In genomic region chr17:22233382-22233781, GRCh38 we compare ENCODE assay signal across 33 cellular contexts.
"Had no signal": no experiment of that assay in that cellular context is flagged by ENCODE, and none has a peak within 500 bp of the region (broad histone marks: within the 10 kb centered on the region; RNA-seq: fewer than 3 reads in every experiment).

No MANE protein-coding gene starts in this region.

- DNase-seq: activated B cell treated with CpG ODN at 0.5 μM for 24 hours; activated CD4-positive, alpha-beta T cell treated with anti-CD3 and anti-CD28 coated beads for 48 hours; activated CD4-positive, alpha-beta T cell treated with anti-CD3 and anti-CD28 coated beads, Interleukin-2, amount 50 U/mL, for 1 hour; activated CD4-positive, alpha-beta T cell treated with anti-CD3 and anti-CD28 coated beads, Interleukin-2, amount 50 U/mL, for 48 hours; activated CD8-positive, alpha-beta memory T cell treated with anti-CD3 and anti-CD28 coated beads for 24 hours; activated CD8-positive, alpha-beta T cell treated with anti-CD3 and anti-CD28 coated beads for 36 hours; activated effector memory CD4-positive, alpha-beta T cell treated with Interleukin-2 at 50 U/mL for 16 hours; activated gamma-delta T cell treated with Interleukin-2 at 50 U/mL for 16 hours; activated naive CD4-positive, alpha-beta T cell treated with anti-CD3 and anti-CD28 coated beads, Interleukin-2, amount 50 U/mL, for 16 hours; activated naive CD4-positive, alpha-beta T cell treated with Interleukin-2 at 50 U/mL for 16 hours; activated T-cell treated with anti-CD3 and anti-CD28 coated beads, Interleukin-2, amount 50 U/mL, for 4 hours; amniotic stem cell; anterior cingulate cortex; brain microvascular endothelial cell; cortex of kidney; dermis blood vessel endothelial cell; effector CD4-positive, alpha-beta T cell; effector memory CD8-positive, alpha-beta T cell; esophagus squamous epithelium; foreskin melanocyte; hippocampal formation; T-helper 9 cell; WERI-Rb-1 had no signal

- H3K36me3 Mint-ChIP-seq: activated naive CD8-positive, alpha-beta T cell had no signal

- H3K4me3 ChIP-seq: esophagus squamous epithelium, gastroesophageal sphincter had no signal

- H3K9me3 Mint-ChIP-seq: activated T-helper 17 cell treated with anti-CD3 and anti-CD28 coated beads, Interleukin-2, amount 50 U/mL, for 72 hours had no signal

- H3K4me3 Mint-ChIP-seq: activated B cell treated with CpG ODN at 0.5 μM for 24 hours; activated CD8-positive, alpha-beta T cell treated with anti-CD3 and anti-CD28 coated beads for 36 hours; activated naive CD8-positive, alpha-beta T cell; activated T-cell treated with anti-CD3 and anti-CD28 coated beads, Interleukin-2, amount 50 U/mL, for 4 hours; activated T-helper 17 cell treated with anti-CD3 and anti-CD28 coated beads, Interleukin-2, amount 50 U/mL, for 72 hours; central memory CD8-positive, alpha-beta T cell; effector memory CD8-positive, alpha-beta T cell had no signal

- H3K36me3 ChIP-seq: brain microvascular endothelial cell, esophagus squamous epithelium, gastroesophageal sphincter, WERI-Rb-1 had no signal

- H3K9me3 ChIP-seq: esophagus squamous epithelium, gastroesophageal sphincter had no signal

- H3K27me3 Mint-ChIP-seq: activated B cell treated with CpG ODN at 0.5 μM for 24 hours; activated CD8-positive, alpha-beta T cell treated with anti-CD3 and anti-CD28 coated beads for 36 hours; activated naive CD8-positive, alpha-beta T cell; activated T-helper 17 cell treated with anti-CD3 and anti-CD28 coated beads, Interleukin-2, amount 50 U/mL, for 72 hours; central memory CD8-positive, alpha-beta T cell; effector memory CD8-positive, alpha-beta T cell had no signal

- H3K4me1 Mint-ChIP-seq: activated B cell treated with CpG ODN at 0.5 μM for 24 hours; activated T-helper 17 cell treated with anti-CD3 and anti-CD28 coated beads, Interleukin-2, amount 50 U/mL, for 72 hours; central memory CD8-positive, alpha-beta T cell had no signal

- H3K27ac Mint-ChIP-seq: activated B cell treated with CpG ODN at 0.5 μM for 24 hours; activated CD8-positive, alpha-beta T cell treated with anti-CD3 and anti-CD28 coated beads for 36 hours; activated naive CD8-positive, alpha-beta T cell; activated T-helper 17 cell treated with anti-CD3 and anti-CD28 coated beads, Interleukin-2, amount 50 U/mL, for 72 hours; effector memory CD8-positive, alpha-beta T cell had no signal

- H3K27me3 ChIP-seq: brain microvascular endothelial cell, esophagus squamous epithelium, gastroesophageal sphincter had no signal

- H3K27ac ChIP-seq: brain microvascular endothelial cell, epithelial cell of prostate, esophagus squamous epithelium, gastroesophageal sphincter, WERI-Rb-1 had no signal

- ATAC-seq: activated CD4-positive, CD25-positive, alpha-beta regulatory T cell treated with anti-CD3 and anti-CD28 coated beads, Interleukin-2, amount 50 U/mL, for 24 hours; activated CD8-positive, alpha-beta T cell treated with anti-CD3 and anti-CD28 coated beads for 36 hours; activated T-cell treated with anti-CD3 and anti-CD28 coated beads, Interleukin-2, amount 50 U/mL, for 4 hours; activated T-helper 17 cell treated with anti-CD3 and anti-CD28 coated beads, Interleukin-2, amount 50 U/mL, for 72 hours; effector memory CD8-positive, alpha-beta T cell; gastroesophageal sphincter had no signal

- H3K4me1 ChIP-seq: esophagus squamous epithelium, gastroesophageal sphincter had no signal

- FAIRE-seq: astrocyte, bronchial epithelial cell, endometrium, endothelial cell of umbilical vein had no signal
